ENCODE assay signal across 8 cellular contexts in the genomic region with DNA sequence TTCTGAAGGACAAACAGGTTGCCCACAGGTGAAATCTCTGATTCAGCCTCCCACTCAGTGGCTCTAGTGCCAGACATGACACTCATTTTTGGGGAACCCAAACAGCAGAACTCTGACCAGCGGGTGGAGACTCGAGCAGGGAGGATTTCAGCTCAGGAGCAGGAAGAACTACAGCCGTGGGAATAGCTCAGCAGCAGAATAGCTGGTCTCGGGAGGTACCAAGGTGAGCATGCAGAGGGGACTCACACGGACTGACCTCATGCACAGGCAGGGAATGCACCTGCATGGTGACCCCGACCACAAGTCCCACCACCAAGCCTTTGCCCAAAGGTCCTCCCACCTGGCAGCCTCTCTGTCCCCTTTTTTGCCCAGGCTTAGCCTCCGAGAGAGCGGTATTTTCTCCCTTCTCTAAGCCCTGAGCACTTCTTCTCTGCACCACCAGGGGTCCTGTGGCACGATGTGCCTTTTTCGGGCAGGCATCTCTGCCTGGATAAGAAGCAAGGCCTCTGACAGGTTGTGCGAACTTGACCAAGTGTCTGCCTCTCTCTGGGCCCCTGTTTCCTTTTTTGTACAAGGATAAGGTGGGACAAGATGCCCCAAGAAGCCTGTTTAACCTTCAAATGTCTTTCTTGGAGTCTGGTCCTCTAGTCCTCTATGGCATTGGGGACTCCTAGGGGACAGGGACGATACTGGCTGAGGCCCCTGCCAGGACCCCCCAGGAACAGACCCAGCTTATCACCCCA.
DNase-seq lines count a peak whose midpoint lies in the region; ATAC-seq and TF ChIP-seq lines count a peak whose summit lies in the region.

No MANE protein-coding gene starts in this region.

- H3K4me2 ChIP-seq in OCI-LY1 (ENCODE audit: low read length) (no peak overlapping the region), parathyroid adenoma (ENCODE audit: low read length) (no peak overlapping the region)

- H3K9ac ChIP-seq in OCI-LY1 (ENCODE audit: low read length) = no peak overlapping the region
- no peak overlapping the region for H3K9ac ChIP-seq in parathyroid adenoma

- H3K27ac ChIP-seq in OCI-LY1 (ENCODE audit: low read depth, low read length, poor library complexity, severe bottlenecking) (no peak overlapping the region), parathyroid adenoma (no peak overlapping the region)

- DNase-seq in AG09319 (ENCODE audit: extremely low read depth, low read depth) (no peak), activated T-cell treated with anti-CD3 and anti-CD28 coated beads for 48 hours (ENCODE audit: low read depth) (peak; percentile 55), fibroblast of gingiva (ENCODE audit: low read depth) (peak; percentile 41)

- no peaks in the 10 kb centered on the region for H3K79me2 ChIP-seq in OCI-LY1 (ENCODE audit: insufficient read depth, low read length)
- no peaks in the 10 kb centered on the region for H3K79me2 ChIP-seq in parathyroid adenoma

- H2AFZ ChIP-seq in OCI-LY1 (ENCODE audit: low read length) = no peak overlapping the region
- H2AFZ ChIP-seq in parathyroid adenoma = no peak overlapping the region

- no peaks in the 10 kb centered on the region for H3K9me2 ChIP-seq in OCI-LY1 (ENCODE audit: low read depth, low read length)

- no peaks in the 10 kb centered on the region for H3K36me3 ChIP-seq in OCI-LY1 (ENCODE audit: insufficient read depth, low read length)
- H3K36me3 ChIP-seq in parathyroid adenoma (ENCODE audit: control insufficient read depth, insufficient read depth, low read length) = no peaks in the 10 kb centered on the region

- no peaks in the 10 kb centered on the region for H4K20me1 ChIP-seq in OCI-LY1 (ENCODE audit: insufficient read depth, low read length)

- TF ChIP-seq CTCF in AG09319 (IDR thresholded peaks at IDR 0.05; ENCODE audit: low read depth, low read length) (peak; percentile 84), OCI-LY1 (IDR thresholded peaks at IDR 0.05; ENCODE audit: low read length) (peak; percentile 82), parathyroid adenoma (IDR thresholded peaks at IDR 0.05) (peak; percentile 67)

- H3K4me3 ChIP-seq in OCI-LY1 (ENCODE audit: low read depth, low read length, poor library complexity, severe bottlenecking) (no peak overlapping the region), parathyroid adenoma (ENCODE audit: low read depth, low read length) (no peak overlapping the region)

- H3K4me1 ChIP-seq in OCI-LY1 (ENCODE audit: insufficient read depth, low read length, severe bottlenecking) (no peaks in the 10 kb centered on the region), parathyroid adenoma (no peaks in the 10 kb centered on the region)

- H3F3A ChIP-seq in OCI-LY1 (ENCODE audit: insufficient read depth, low read length) = no peaks in the 10 kb centered on the region

- H3K27me3 ChIP-seq in OCI-LY1 (ENCODE audit: insufficient read depth, low read length) (no peaks in the 10 kb centered on the region), parathyroid adenoma (ENCODE audit: control insufficient read depth, insufficient read depth, low read length) (no peaks in the 10 kb centered on the region)

- H3K9me3 ChIP-seq in OCI-LY1 (ENCODE audit: low read length) (no peaks in the 10 kb centered on the region), parathyroid adenoma (ENCODE audit: control insufficient read depth, low read length) (no peaks in the 10 kb centered on the region)

- peak; percentile 67 for ATAC-seq in GM19467 (IDR thresholded peaks at IDR 0.05; ENCODE audit: unreplicated experiment)
- no peak for ATAC-seq in GM21619 (IDR thresholded peaks at IDR 0.05; ENCODE audit: unreplicated experiment)
- no peak for ATAC-seq in HG03460 (IDR thresholded peaks at IDR 0.05; ENCODE audit: unreplicated experiment)
